ENCODE assay signal across 2 cellular contexts in the genomic region with DNA sequence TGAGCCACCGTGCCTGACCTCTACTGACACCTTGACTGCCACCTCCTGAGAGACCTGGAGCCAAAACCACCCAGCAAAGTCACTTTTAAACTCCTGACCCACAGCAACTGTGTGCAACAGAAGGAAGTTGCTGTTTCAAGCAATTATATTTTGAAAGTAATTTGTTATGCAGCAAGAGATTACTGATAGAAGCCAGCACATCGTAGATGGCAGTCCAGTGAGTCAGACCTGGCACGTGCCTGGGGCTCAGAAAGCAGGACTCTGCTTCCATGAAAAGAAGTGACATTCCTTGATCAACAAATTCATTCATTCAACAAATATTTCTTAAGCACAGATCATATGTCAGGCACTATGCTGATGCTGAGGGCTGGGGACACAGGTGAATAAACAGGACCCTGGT.
A peak's percentile ranks its signal among the peaks of the same experiment; 100 is the strongest.
TF ChIP-seq lines count a peak whose summit lies in the region.

No MANE protein-coding gene starts in this region.

TF ChIP-seq in HCT116, 20 proteins besides CTCF, POLR2A, EP300 and RAD21 (continued from another document):
- TF ChIP-seq, protein P1, sequence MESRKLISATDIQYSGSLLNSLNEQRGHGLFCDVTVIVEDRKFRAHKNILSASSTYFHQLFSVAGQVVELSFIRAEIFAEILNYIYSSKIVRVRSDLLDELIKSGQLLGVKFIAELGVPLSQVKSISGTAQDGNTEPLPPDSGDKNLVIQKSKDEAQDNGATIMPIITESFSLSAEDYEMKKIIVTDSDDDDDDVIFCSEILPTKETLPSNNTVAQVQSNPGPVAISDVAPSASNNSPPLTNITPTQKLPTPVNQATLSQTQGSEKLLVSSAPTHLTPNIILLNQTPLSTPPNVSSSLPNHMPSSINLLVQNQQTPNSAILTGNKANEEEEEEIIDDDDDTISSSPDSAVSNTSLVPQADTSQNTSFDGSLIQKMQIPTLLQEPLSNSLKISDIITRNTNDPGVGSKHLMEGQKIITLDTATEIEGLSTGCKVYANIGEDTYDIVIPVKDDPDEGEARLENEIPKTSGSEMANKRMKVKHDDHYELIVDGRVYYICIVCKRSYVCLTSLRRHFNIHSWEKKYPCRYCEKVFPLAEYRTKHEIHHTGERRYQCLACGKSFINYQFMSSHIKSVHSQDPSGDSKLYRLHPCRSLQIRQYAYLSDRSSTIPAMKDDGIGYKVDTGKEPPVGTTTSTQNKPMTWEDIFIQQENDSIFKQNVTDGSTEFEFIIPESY (IDR thresholded peaks at IDR 0.05; ENCODE audit: extremely low read depth, insufficient replicate concordance, low read length): no peak
- no peak for TF ChIP-seq ZNF274 (IDR thresholded peaks at IDR 0.05; ENCODE audit: low read depth, low read length)
- no peak for TF ChIP-seq EGR1 (IDR thresholded peaks at IDR 0.05; ENCODE audit: low read depth)
- no peak for TF ChIP-seq EZH2 (IDR thresholded peaks at IDR 0.05)
- TF ChIP-seq FOSL1 (IDR thresholded peaks at IDR 0.05; ENCODE audit: low read depth): no peak

TF ChIP-seq in SK-N-SH treated with all-trans-retinoic acid at 6 μM for 48 hours, 23 proteins besides CTCF, POLR2A, EP300 and RAD21 (continued from another document):
- TF ChIP-seq, protein P2, sequence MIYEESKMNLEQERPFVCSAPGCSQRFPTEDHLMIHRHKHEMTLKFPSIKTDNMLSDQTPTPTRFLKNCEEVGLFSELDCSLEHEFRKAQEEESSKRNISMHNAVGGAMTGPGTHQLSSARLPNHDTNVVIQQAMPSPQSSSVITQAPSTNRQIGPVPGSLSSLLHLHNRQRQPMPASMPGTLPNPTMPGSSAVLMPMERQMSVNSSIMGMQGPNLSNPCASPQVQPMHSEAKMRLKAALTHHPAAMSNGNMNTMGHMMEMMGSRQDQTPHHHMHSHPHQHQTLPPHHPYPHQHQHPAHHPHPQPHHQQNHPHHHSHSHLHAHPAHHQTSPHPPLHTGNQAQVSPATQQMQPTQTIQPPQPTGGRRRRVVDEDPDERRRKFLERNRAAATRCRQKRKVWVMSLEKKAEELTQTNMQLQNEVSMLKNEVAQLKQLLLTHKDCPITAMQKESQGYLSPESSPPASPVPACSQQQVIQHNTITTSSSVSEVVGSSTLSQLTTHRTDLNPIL (CRISPR knock-in tag; IDR thresholded peaks at IDR 0.05; ENCODE audit: low read depth): no peak
- 0 out of 2 replicates have a peak, but pooled peaks have one; percentile 59 for TF ChIP-seq ZFP3 (CRISPR knock-in tag; IDR thresholded peaks at IDR 0.05)
- TF ChIP-seq ISL1 (CRISPR knock-in tag; IDR thresholded peaks at IDR 0.05): peak; percentile 34; the same call in 1 of the 2 replicates
- no peak for TF ChIP-seq BACH2 (CRISPR knock-in tag; IDR thresholded peaks at IDR 0.05; ENCODE audit: borderline replicate concordance)
- TF ChIP-seq ZNF70 (CRISPR knock-in tag; IDR thresholded peaks at IDR 0.05): no peak
- TF ChIP-seq, protein P3, sequence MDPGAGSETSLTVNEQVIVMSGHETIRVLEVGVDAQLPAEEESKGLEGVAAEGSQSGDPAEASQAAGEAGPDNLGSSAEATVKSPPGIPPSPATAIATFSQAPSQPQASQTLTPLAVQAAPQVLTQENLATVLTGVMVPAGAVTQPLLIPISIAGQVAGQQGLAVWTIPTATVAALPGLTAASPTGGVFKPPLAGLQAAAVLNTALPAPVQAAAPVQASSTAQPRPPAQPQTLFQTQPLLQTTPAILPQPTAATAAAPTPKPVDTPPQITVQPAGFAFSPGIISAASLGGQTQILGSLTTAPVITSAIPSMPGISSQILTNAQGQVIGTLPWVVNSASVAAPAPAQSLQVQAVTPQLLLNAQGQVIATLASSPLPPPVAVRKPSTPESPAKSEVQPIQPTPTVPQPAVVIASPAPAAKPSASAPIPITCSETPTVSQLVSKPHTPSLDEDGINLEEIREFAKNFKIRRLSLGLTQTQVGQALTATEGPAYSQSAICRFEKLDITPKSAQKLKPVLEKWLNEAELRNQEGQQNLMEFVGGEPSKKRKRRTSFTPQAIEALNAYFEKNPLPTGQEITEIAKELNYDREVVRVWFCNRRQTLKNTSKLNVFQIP (CRISPR knock-in tag; IDR thresholded peaks at IDR 0.05; ENCODE audit: borderline replicate concordance, low read depth): no peak
- TF ChIP-seq, protein P4, sequence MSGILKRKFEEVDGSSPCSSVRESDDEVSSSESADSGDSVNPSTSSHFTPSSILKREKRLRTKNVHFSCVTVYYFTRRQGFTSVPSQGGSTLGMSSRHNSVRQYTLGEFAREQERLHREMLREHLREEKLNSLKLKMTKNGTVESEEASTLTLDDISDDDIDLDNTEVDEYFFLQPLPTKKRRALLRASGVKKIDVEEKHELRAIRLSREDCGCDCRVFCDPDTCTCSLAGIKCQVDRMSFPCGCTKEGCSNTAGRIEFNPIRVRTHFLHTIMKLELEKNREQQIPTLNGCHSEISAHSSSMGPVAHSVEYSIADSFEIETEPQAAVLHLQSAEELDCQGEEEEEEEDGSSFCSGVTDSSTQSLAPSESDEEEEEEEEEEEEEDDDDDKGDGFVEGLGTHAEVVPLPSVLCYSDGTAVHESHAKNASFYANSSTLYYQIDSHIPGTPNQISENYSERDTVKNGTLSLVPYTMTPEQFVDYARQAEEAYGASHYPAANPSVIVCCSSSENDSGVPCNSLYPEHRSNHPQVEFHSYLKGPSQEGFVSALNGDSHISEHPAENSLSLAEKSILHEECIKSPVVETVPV (CRISPR knock-in tag; IDR thresholded peaks at IDR 0.05): no peak
- no peak for TF ChIP-seq SNAI2 (CRISPR knock-in tag; IDR thresholded peaks at IDR 0.05)
- TF ChIP-seq ZFP30 (CRISPR knock-in tag; IDR thresholded peaks at IDR 0.05): no peak
